ENCODE assay signal across 1 cellular context in genomic region chr12:132809391-132809790, GRCh38.
TF ChIP-seq lines count a peak whose summit lies in the region.

No MANE protein-coding gene starts in this region.

TF ChIP-seq in K562, 482 proteins besides CTCF, POLR2A, EP300 and RAD21:
- TF ChIP-seq ZBTB33 (CRISPR knock-in tag; IDR thresholded peaks at IDR 0.05): peak; percentile 96
